Comparison of ENCODE assay signal across 30 cellular contexts in genomic region chr1:110718452-110718851, GRCh38. TPM values are rescaled to one million over a fixed set of nuclear protein-coding genes. Genes with fewer than 3 reads are reported as not detected.
A peak's percentile ranks its signal among the peaks of the same experiment; 100 is the strongest.
DNase-seq lines count a peak whose midpoint lies in the region; ATAC-seq and TF ChIP-seq lines count a peak whose summit lies in the region.
"Had no signal": no experiment of that assay in that cellular context is flagged by ENCODE, and none has a peak within 500 bp of the region (broad histone marks: within the 10 kb centered on the region; RNA-seq: fewer than 3 reads in every experiment).

No MANE protein-coding gene starts in this region.

- no peak overlapping the region for H3K27ac Mint-ChIP-seq in natural killer cell treated with Interleukin-12 subunit alpha and Interleukin-12 subunit beta and Interleukin-15 and Interleukin-18, amount 100 ng/mL, for 72 hours
- H3K27ac Mint-ChIP-seq in natural killer cell: no peak overlapping the region
- no peak overlapping the region for H3K27ac Mint-ChIP-seq in stimulated activated naive B cell treated with anti-CD40 and anti-IgM and Interleukin-4, amounts not matched to agents 10 μg/mL and 1 μg/mL and 100 μg/mL, for 72 hours
- H3K27ac Mint-ChIP-seq: CD4-positive, alpha-beta T cell; GM23338; H9; HFFc6 had no signal

- ATAC-seq in natural killer cell treated with Interleukin-12 subunit alpha and Interleukin-12 subunit beta and Interleukin-15 and Interleukin-18, amount 100 ng/mL, for 72 hours: no peak
- ATAC-seq in natural killer cell (no peak), left cardiac atrium (peak; percentile 94 to 96), GM18870 (IDR thresholded peaks at IDR 0.05; ENCODE audit: unreplicated experiment) (no peak), HG02798 (IDR thresholded peaks at IDR 0.05; ENCODE audit: poor library complexity, unreplicated experiment) (no peak)
- ATAC-seq in stimulated activated naive B cell treated with anti-CD40 and anti-IgM and Interleukin-4, amounts not matched to agents 10 μg/mL and 1 μg/mL and 100 μg/mL, for 72 hours (replicated peaks): no peak
- ATAC-seq: A549, GM23338 had no signal

- H3K4me3 Mint-ChIP-seq in natural killer cell treated with Interleukin-12 subunit alpha and Interleukin-12 subunit beta and Interleukin-15 and Interleukin-18, amount 100 ng/mL, for 72 hours: peak overlapping the region; percentile 24
- no peak overlapping the region for H3K4me3 Mint-ChIP-seq in natural killer cell
- H3K4me3 Mint-ChIP-seq in stimulated activated naive B cell treated with anti-CD40 and anti-IgM and Interleukin-4, amounts not matched to agents 10 μg/mL and 1 μg/mL and 100 μg/mL, for 72 hours: no peak overlapping the region
- H3K4me3 Mint-ChIP-seq: CD4-positive, alpha-beta T cell; GM23338; H9; HFFc6; IgD-negative memory B cell had no signal

- no peak overlapping the region for H3K4me3 ChIP-seq in testis
- H3K4me3 ChIP-seq: A549; BLaER1 treated with 17β-estradiol and CSF1 and Interleukin-3, amounts not matched to agents 10 nM and 100 nM; GM23338 had no signal

- peaks cover 8 to 11% of the 10 kb centered on the region in 2 donors for H3K4me1 Mint-ChIP-seq in natural killer cell treated with Interleukin-12 subunit alpha and Interleukin-12 subunit beta and Interleukin-15 and Interleukin-18, amount 100 ng/mL, for 72 hours (ENCODE audit: low read depth in 2 of 2)
- H3K4me1 Mint-ChIP-seq in natural killer cell: no peaks in the 10 kb centered on the region
- no peaks in the 10 kb centered on the region for H3K4me1 Mint-ChIP-seq in stimulated activated naive B cell treated with anti-CD40 and anti-IgM and Interleukin-4, amounts not matched to agents 10 μg/mL and 1 μg/mL and 100 μg/mL, for 72 hours
- H3K4me1 Mint-ChIP-seq: IgD-negative memory B cell had no signal

- no peak for TF ChIP-seq CTCF in natural killer cell (IDR thresholded peaks at IDR 0.05)
- no peak for TF ChIP-seq CTCF in testis (IDR thresholded peaks at IDR 0.05)

- H3K27me3 Mint-ChIP-seq in natural killer cell treated with Interleukin-12 subunit alpha and Interleukin-12 subunit beta and Interleukin-15 and Interleukin-18, amount 100 ng/mL, for 72 hours: peaks cover 11 to 15% of the 10 kb centered on the region in 2 donors
- peaks cover 17 to 23% of the 10 kb centered on the region in 2 donors for H3K27me3 Mint-ChIP-seq in natural killer cell (ENCODE audit: low read depth in 2 of 2)
- peaks cover 8 to 23% of the 10 kb centered on the region in 2 donors for H3K27me3 Mint-ChIP-seq in stimulated activated naive B cell treated with anti-CD40 and anti-IgM and Interleukin-4, amounts not matched to agents 10 μg/mL and 1 μg/mL and 100 μg/mL, for 72 hours
- H3K27me3 Mint-ChIP-seq: CD4-positive, alpha-beta T cell had no signal

- no peaks in the 10 kb centered on the region for H3K9me3 Mint-ChIP-seq in natural killer cell treated with Interleukin-12 subunit alpha and Interleukin-12 subunit beta and Interleukin-15 and Interleukin-18, amount 100 ng/mL, for 72 hours
- H3K9me3 Mint-ChIP-seq in natural killer cell: no peaks in the 10 kb centered on the region
- H3K9me3 Mint-ChIP-seq in stimulated activated naive B cell treated with anti-CD40 and anti-IgM and Interleukin-4, amounts not matched to agents 10 μg/mL and 1 μg/mL and 100 μg/mL, for 72 hours: no peaks in the 10 kb centered on the region
- H3K9me3 Mint-ChIP-seq: CD4-positive, alpha-beta T cell; GM23338; H9; HFFc6; IgD-negative memory B cell had no signal

- H3K27me3 ChIP-seq in testis: no peaks in the 10 kb centered on the region
- H3K27me3 ChIP-seq: BLaER1 treated with 17β-estradiol and CSF1 and Interleukin-3, amounts not matched to agents 10 nM and 100 nM had no signal

- no peaks in the 10 kb centered on the region for H3K36me3 ChIP-seq in testis (ENCODE audit: low read depth, missing control alignments)
- H3K36me3 ChIP-seq: BLaER1 treated with 17β-estradiol and CSF1 and Interleukin-3, amounts not matched to agents 10 nM and 100 nM had no signal

- intact Hi-C loops in natural killer cell (cut with micrococcal nuclease) (no loop called here), left cardiac atrium (cut with DNase I) (no loop called here), testis (cut with DNase I; ENCODE audit: low total_unique reads) (no loop called here)

- DNase-seq in natural killer cell treated with Interleukin-12 subunit alpha and Interleukin-12 subunit beta and Interleukin-15 and Interleukin-18, amount 100 ng/mL, for 72 hours (ENCODE audit: low spot score): no peak
- no peak for DNase-seq in natural killer cell
- DNase-seq in NCI-H2196 treated with DMSO at 0.1 percent for 48 hours (lab: John Stamatoyannopoulos, UW; ENCODE audit: unreplicated experiment): peak; percentile 13
- peak; percentile 64 for DNase-seq in left cardiac atrium
- DNase-seq in testis: peak; percentile 61
- DNase-seq in stimulated activated naive B cell treated with anti-CD40 and anti-IgM and Interleukin-4, amounts not matched to agents 10 μg/mL and 1 μg/mL and 100 μg/mL, for 72 hours: no peak
- DNase-seq: AML-193; CD4-positive, alpha-beta T cell; COR-L47; DMS53; H9; HFFc6; MM.1S; NCI-H1436 treated with DMSO at 0.1 percent for 48 hours; NCI-H187 treated with DMSO at 0.1 percent for 48 hours; NCI-H446; NCI-H526; NCI-H82; RPMI8226; SHP77 treated with DMSO at 0.1 percent for 48 hours; T-helper 1 cell had no signal

- no peak overlapping the region for H3K27ac ChIP-seq in testis
- H3K27ac ChIP-seq: A549; BLaER1 treated with 17β-estradiol and CSF1 and Interleukin-3, amounts not matched to agents 10 nM and 100 nM; HL-60; KMS-11 had no signal

- no peaks in the 10 kb centered on the region for H3K9me3 ChIP-seq in testis
- H3K9me3 ChIP-seq: A549; BLaER1 treated with 17β-estradiol and CSF1 and Interleukin-3, amounts not matched to agents 10 nM and 100 nM had no signal

- H3K4me1 ChIP-seq in testis: no peaks in the 10 kb centered on the region
- H3K4me1 ChIP-seq: A549 had no signal

- no peak for TF ChIP-seq POLR2A in testis (IDR thresholded peaks at IDR 0.05)

- 54 to 73% methylated on average over 6 of the region's 6 CpGs for WGBS in testis, 2 donors

- H3K36me3 Mint-ChIP-seq in natural killer cell treated with Interleukin-12 subunit alpha and Interleukin-12 subunit beta and Interleukin-15 and Interleukin-18, amount 100 ng/mL, for 72 hours: no peaks in the 10 kb centered on the region
- H3K36me3 Mint-ChIP-seq in natural killer cell: no peaks in the 10 kb centered on the region
- H3K36me3 Mint-ChIP-seq in stimulated activated naive B cell treated with anti-CD40 and anti-IgM and Interleukin-4, amounts not matched to agents 10 μg/mL and 1 μg/mL and 100 μg/mL, for 72 hours: no peaks in the 10 kb centered on the region
- H3K36me3 Mint-ChIP-seq: IgD-negative memory B cell had no signal

RNA-seq across cellular contexts. Expression of gene KCNA3, which starts 43.7 kb away (rescaled TPM):
- 100 to 1,000 TPM in 1 of 2 donors, 10 to 100 TPM in 1; 65.7 to 105 TPM for total RNA-seq in natural killer cell treated with Interleukin-12 subunit alpha and Interleukin-12 subunit beta and Interleukin-15 and Interleukin-18, amount 100 ng/mL, for 72 hours
- total RNA-seq in natural killer cell (10 to 100 TPM; 19.7 to 36.2 (median 30.3) TPM), left cardiac atrium (1 to 10 TPM; 2.0 to 2.7 TPM), testis (1 to 10 TPM; 3.4 to 6.7 TPM)
- polyA plus RNA-seq in testis (ENCODE audit: insufficient read depth, low read depth, low replicate concordance): 1.3 TPM
- total RNA-seq: G401, HFFc6 had no signal
- polyA plus RNA-seq: A549 had no signal

Comparison
In these comparisons a context has a peak if more than half of its experiments do, and no peak if none do; other contexts are left out.
1. ATAC-seq: peak in left cardiac atrium (2 of 2); none in natural killer cell treated with Interleukin-12 subunit alpha and Interleukin-12 subunit beta and Interleukin-15 and Interleukin-18, amount 100 ng/mL, for 72 hours (0 of 2), natural killer cell (0 of 3), GM18870 (single experiment), stimulated activated naive B cell treated with anti-CD40 and anti-IgM and Interleukin-4, amounts not matched to agents 10 μg/mL and 1 μg/mL and 100 μg/mL, for 72 hours (0 of 2) and HG02798 (single experiment).
2. DNase-seq: peak in NCI-H2196 treated with DMSO at 0.1 percent for 48 hours (single experiment), left cardiac atrium (single experiment) and testis (single experiment); none in natural killer cell treated with Interleukin-12 subunit alpha and Interleukin-12 subunit beta and Interleukin-15 and Interleukin-18, amount 100 ng/mL, for 72 hours (single experiment), natural killer cell (single experiment) and stimulated activated naive B cell treated with anti-CD40 and anti-IgM and Interleukin-4, amounts not matched to agents 10 μg/mL and 1 μg/mL and 100 μg/mL, for 72 hours (single experiment).